ENCODE assay signal across 24 cellular contexts in genomic region chr9:108913391-108913790, GRCh38. TPM values are rescaled to one million over a fixed set of nuclear protein-coding genes. Genes with fewer than 3 reads are reported as not detected.
"Had no signal": no experiment of that assay in that cellular context is flagged by ENCODE, and none has a peak within 500 bp of the region (broad histone marks: within the 10 kb centered on the region; RNA-seq: fewer than 3 reads in every experiment).

No MANE protein-coding gene starts in this region.

- H3K27me3 Mint-ChIP-seq: activated CD4-positive, alpha-beta T cell treated with anti-CD3 and anti-CD28 coated beads, Interleukin-2, amount 10 ng/mL, durations not matched to agents 24 days and 14 days; activated naive CD8-positive, alpha-beta T cell; central memory CD8-positive, alpha-beta T cell; dendritic cell treated with granulocyte-macrophage colony-stimulating factor and Interleukin-4, amounts not matched to agents 40 ng/mL and 50 ng/mL, for 4 days; naive B cell had no signal

- H3K4me1 Mint-ChIP-seq: naive B cell had no signal

- FAIRE-seq: pancreas had no signal

- H3K27ac Mint-ChIP-seq: activated CD4-positive, alpha-beta T cell treated with anti-CD3 and anti-CD28 coated beads, Interleukin-2, amount 10 ng/mL, durations not matched to agents 24 days and 14 days; activated naive CD8-positive, alpha-beta T cell; activated T-cell treated with anti-CD3 and anti-CD28 coated beads, Interleukin-2, amount 50 U/mL, for 72 hours; dendritic cell treated with granulocyte-macrophage colony-stimulating factor and Interleukin-4, amounts not matched to agents 40 ng/mL and 50 ng/mL, for 4 days; naive B cell had no signal

- H3K4me3 Mint-ChIP-seq: activated CD4-positive, alpha-beta T cell treated with anti-CD3 and anti-CD28 coated beads, Interleukin-2, amount 10 ng/mL, durations not matched to agents 24 days and 14 days; activated naive CD8-positive, alpha-beta T cell; activated T-cell treated with anti-CD3 and anti-CD28 coated beads, Interleukin-2, amount 50 U/mL, for 72 hours; central memory CD8-positive, alpha-beta T cell; dendritic cell treated with granulocyte-macrophage colony-stimulating factor and Interleukin-4, amounts not matched to agents 40 ng/mL and 50 ng/mL, for 4 days; naive B cell; stimulated activated effector memory CD8-positive, alpha-beta T cell treated with anti-CD3 and anti-CD28 coated beads, Interleukin-12 subunit alpha, Interleukin-12 subunit beta, amount 100 ng/mL, for 72 hours had no signal

- ATAC-seq: activated T-cell treated with anti-CD3 and anti-CD28 coated beads, Interleukin-2, amount 50 U/mL, for 72 hours; body of pancreas; gastroesophageal sphincter; heart right ventricle; pancreas; stimulated activated effector memory CD8-positive, alpha-beta T cell treated with anti-CD3 and anti-CD28 coated beads, Interleukin-12 subunit alpha, Interleukin-12 subunit beta, amount 100 ng/mL, for 72 hours had no signal

- DNase-seq: activated CD4-positive, alpha-beta T cell treated with anti-CD3 and anti-CD28 coated beads, Interleukin-2, amount 10 ng/mL, durations not matched to agents 24 days and 14 days; activated CD4-positive, CD25-positive, alpha-beta regulatory T cell; activated CD8-positive, alpha-beta memory T cell treated with anti-CD3 and anti-CD28 coated beads, Interleukin-2, amount 50 U/mL, for 48 hours; activated gamma-delta T cell treated with Interleukin-2 at 50 U/mL for 16 hours; activated T-cell treated with anti-CD3 and anti-CD28 coated beads, Interleukin-2, amount 50 U/mL, for 72 hours; amygdala; body of pancreas; effector memory CD4-positive, alpha-beta T cell; heart right ventricle; naive B cell; pancreas; sigmoid colon; spleen had no signal

- H3K4me3 ChIP-seq: body of pancreas, gastroesophageal sphincter, heart right ventricle, pancreas, sigmoid colon, spleen had no signal

- H3K9me3 Mint-ChIP-seq: activated CD4-positive, alpha-beta T cell treated with anti-CD3 and anti-CD28 coated beads, Interleukin-2, amount 10 ng/mL, durations not matched to agents 24 days and 14 days; activated T-cell treated with anti-CD3 and anti-CD28 coated beads, Interleukin-2, amount 50 U/mL, for 72 hours; central memory CD8-positive, alpha-beta T cell; dendritic cell treated with granulocyte-macrophage colony-stimulating factor and Interleukin-4, amounts not matched to agents 40 ng/mL and 50 ng/mL, for 4 days; naive B cell; stimulated activated effector memory CD8-positive, alpha-beta T cell treated with anti-CD3 and anti-CD28 coated beads, Interleukin-12 subunit alpha, Interleukin-12 subunit beta, amount 100 ng/mL, for 72 hours had no signal

RNA-seq across cellular contexts. Expression of gene ACTL7A, which starts 51.3 kb away (rescaled TPM):
- total RNA-seq: activated CD4-positive, alpha-beta T cell treated with anti-CD3 and anti-CD28 coated beads, Interleukin-2, amount 10 ng/mL, durations not matched to agents 24 days and 14 days; activated T-cell treated with anti-CD3 and anti-CD28 coated beads, Interleukin-2, amount 50 U/mL, for 72 hours; body of pancreas; fibroblast of lung; gastroesophageal sphincter; heart right ventricle; lung microvascular endothelial cell; mononuclear cell; pancreas; sigmoid colon; spleen; T-helper 2 cell treated with Interferon-gamma antibody and Interleukin-4, amounts not matched to agents 100 ng/mL and 5 ng/mL, for 36 hours; ureter had no signal
- polyA plus RNA-seq: fibroblast of lung, heart right ventricle, pancreas, sigmoid colon, spleen, thymus had no signal

RNA-seq across cellular contexts. Expression of gene ACTL7B, which starts 57.6 kb away (rescaled TPM):
- total RNA-seq: activated CD4-positive, alpha-beta T cell treated with anti-CD3 and anti-CD28 coated beads, Interleukin-2, amount 10 ng/mL, durations not matched to agents 24 days and 14 days; fibroblast of lung; gastroesophageal sphincter; heart right ventricle; lung microvascular endothelial cell; pancreas; spleen; T-helper 2 cell treated with Interferon-gamma antibody and Interleukin-4, amounts not matched to agents 100 ng/mL and 5 ng/mL, for 36 hours had no signal
- polyA plus RNA-seq: fibroblast of lung, heart right ventricle, pancreas, sigmoid colon had no signal
